In genomic region chr9:115770521-115770920, GRCh38 we compare ENCODE assay signal across 19 cellular contexts.
A peak's percentile ranks its signal among the peaks of the same experiment; 100 is the strongest.
DNase-seq lines count a peak whose midpoint lies in the region; ATAC-seq and TF ChIP-seq lines count a peak whose summit lies in the region.
"Had no signal": no experiment of that assay in that cellular context is flagged by ENCODE, and none has a peak within 500 bp of the region (broad histone marks: within the 10 kb centered on the region; RNA-seq: fewer than 3 reads in every experiment).

No MANE protein-coding gene starts in this region.

- no peaks in the 10 kb centered on the region for H3K9me2 ChIP-seq in OCI-LY7 (ENCODE audit: insufficient read depth, low read length)

- in situ Hi-C loops in astrocyte of the cerebellum (cut with HindIII; ENCODE audit: low sequenced_read_pairs) = no loop called here

- no peaks in the 10 kb centered on the region for H3K79me2 ChIP-seq in OCI-LY7 (ENCODE audit: insufficient read depth, low read depth, low read length)

- ATAC-seq in GM19351 (IDR thresholded peaks at IDR 0.05; ENCODE audit: unreplicated experiment) = no peak
- ATAC-seq: A549; CD8-positive, alpha-beta T cell had no signal

- intact Hi-C loops in OCI-LY7 (cut with micrococcal nuclease; ENCODE audit: unreplicated experiment) = no loop called here

- H2AFZ ChIP-seq in OCI-LY7 (ENCODE audit: low read length) = no peak overlapping the region

- TF ChIP-seq CTCF in astrocyte of the cerebellum (IDR thresholded peaks at IDR 0.05; ENCODE audit: low read depth, low read length, missing control alignments) (no peak), fibroblast of villous mesenchyme (IDR thresholded peaks at IDR 0.05; ENCODE audit: insufficient read depth, low read depth, low read length) (no peak), OCI-LY7 (conservative IDR thresholded peaks at IDR 0.05; ENCODE audit: low read length) (no peak)

- H3K9me3 ChIP-seq in SJCRH30 (replicated peaks) = peaks cover 3% of the 10 kb centered on the region; the same call in 1 of the 2 replicates
- H3K9me3 ChIP-seq in OCI-LY7 (ENCODE audit: low read length) = no peaks in the 10 kb centered on the region
- H3K9me3 ChIP-seq: A549; BLaER1 treated with 17β-estradiol and CSF1 and Interleukin-3, amounts not matched to agents 10 nM and 100 nM; Caco-2 had no signal

- H3K4me3 ChIP-seq in SJCRH30 (no peak overlapping the region), astrocyte of the cerebellum (ENCODE audit: low read depth, low read length) (no peak overlapping the region), fibroblast of villous mesenchyme (ENCODE audit: low read depth, low read length) (no peak overlapping the region), OCI-LY7 (ENCODE audit: low read depth, low read length, poor library complexity, severe bottlenecking) (no peak overlapping the region)
- H3K4me3 ChIP-seq: A549; BLaER1 treated with 17β-estradiol and CSF1 and Interleukin-3, amounts not matched to agents 10 nM and 100 nM had no signal

- H3K4me2 ChIP-seq in OCI-LY7 (ENCODE audit: low read length) = no peak overlapping the region
- H3K4me2 ChIP-seq: A549; BLaER1 treated with 17β-estradiol and CSF1 and Interleukin-3, amounts not matched to agents 10 nM and 100 nM had no signal

- H3K27ac ChIP-seq in SJCRH30 (no peak overlapping the region), OCI-LY7 (ENCODE audit: low read depth, low read length, poor library complexity, severe bottlenecking) (no peak overlapping the region)
- H3K27ac ChIP-seq: 22Rv1; A549; BLaER1 treated with 17β-estradiol and CSF1 and Interleukin-3, amounts not matched to agents 10 nM and 100 nM; C4-2B had no signal

- H3K27me3 ChIP-seq in SJCRH30 = no peaks in the 10 kb centered on the region
- H3K27me3 ChIP-seq: BLaER1 treated with 17β-estradiol and CSF1 and Interleukin-3, amounts not matched to agents 10 nM and 100 nM had no signal

- H3K36me3 ChIP-seq in SJCRH30 (no peaks in the 10 kb centered on the region), OCI-LY7 (ENCODE audit: insufficient read depth, low read length) (no peaks in the 10 kb centered on the region)
- H3K36me3 ChIP-seq: BLaER1 treated with 17β-estradiol and CSF1 and Interleukin-3, amounts not matched to agents 10 nM and 100 nM had no signal

- H3K4me1 ChIP-seq in SJCRH30 = peaks cover 12% of the 10 kb centered on the region
- no peaks in the 10 kb centered on the region for H3K4me1 ChIP-seq in OCI-LY7 (ENCODE audit: insufficient read depth, low read length, poor library complexity, severe bottlenecking)
- H3K4me1 ChIP-seq: A549; BLaER1 treated with 17β-estradiol and CSF1 and Interleukin-3, amounts not matched to agents 10 nM and 100 nM; Caco-2 had no signal

- no peaks in the 10 kb centered on the region for H4K20me1 ChIP-seq in OCI-LY7 (ENCODE audit: insufficient read depth, low read length)
- H4K20me1 ChIP-seq: BLaER1 treated with 17β-estradiol and CSF1 and Interleukin-3, amounts not matched to agents 10 nM and 100 nM had no signal

- no TSS peak for BruUV-seq in OCI-LY7 (replicated peaks; lab: Mats Ljungman, UMichigan)

- POLR2A ChIA-PET in OCI-LY7 (lab: Charles Lee) = no interaction called here

- CTCF ChIA-PET in OCI-LY7 (lab: Charles Lee; ENCODE audit: unreplicated experiment) = no interaction called here

- DNase-seq in M059J (ENCODE audit: low read depth) (peak; percentile 56), SJCRH30 (peak; percentile 24 to 52), astrocyte of the cerebellum (ENCODE audit: low read depth) (peak; percentile 58), fibroblast of villous mesenchyme (ENCODE audit: low read depth) (peak; percentile 17), OCI-LY7 (ENCODE audit: low spot score) (no peak), NCI-H2107 (lab: John Stamatoyannopoulos, UW) (no peak), anterior cingulate cortex (lab: John Stamatoyannopoulos, UW) (no peak)
- DNase-seq: AML-193; Caco-2; Calu3; CD4-positive, alpha-beta T cell; CD8-positive, alpha-beta T cell; DMS79 treated with DMSO at 0.1 percent for 48 hours; GF-D8 had no signal

Comparison
In these comparisons a context has a peak if more than half of its experiments do, and no peak if none do; other contexts are left out.
1. DNase-seq: peak in M059J (single experiment), SJCRH30 (2 of 2), astrocyte of the cerebellum (single experiment) and fibroblast of villous mesenchyme (single experiment); none in OCI-LY7 (single experiment), NCI-H2107 (single experiment) and anterior cingulate cortex (0 of 58).